In genomic region chr4:96175871-96176270, GRCh38 we compare ENCODE assay signal across 22 cellular contexts.
"Had no signal": no experiment of that assay in that cellular context is flagged by ENCODE, and none has a peak within 500 bp of the region (broad histone marks: within the 10 kb centered on the region; RNA-seq: fewer than 3 reads in every experiment).

No MANE protein-coding gene starts in this region.

- DNase-seq: activated CD4-positive, alpha-beta T cell treated with anti-CD3 and anti-CD28 coated beads for 4 hours; activated CD8-positive, alpha-beta memory T cell treated with anti-CD3 and anti-CD28 coated beads, Interleukin-2, amount 50 U/mL, for 4 hours; activated CD8-positive, alpha-beta T cell treated with anti-CD3 and anti-CD28 coated beads for 36 hours; activated gamma-delta T cell treated with Interleukin-2 at 50 U/mL for 16 hours; activated naive CD4-positive, alpha-beta T cell treated with anti-CD3 and anti-CD28 coated beads, Interleukin-2, amount 10 ng/mL, durations not matched to agents 7 days and 5 days; activated naive CD8-positive, alpha-beta T cell treated with anti-CD3 and anti-CD28 coated beads for 36 hours; activated T-cell treated with anti-CD3 and anti-CD28 coated beads, Interleukin-2, amount 50 U/mL, for 72 hours; central memory CD4-positive, alpha-beta T cell; Karpas-422; NCI-H1105 treated with DMSO at 0.1 percent for 48 hours; NCI-H1436 treated with DMSO at 0.1 percent for 48 hours; NCI-H187; NCI-H2081; NCI-H2171; NCI-H345; NCI-H510A treated with DMSO at 0.1 percent for 48 hours; NCI-H69; PC-3; SHP77 treated with DMSO at 0.1 percent for 48 hours had no signal

- H3K4me3 ChIP-seq: K562 had no signal

- FAIRE-seq: K562, RCC 7860 had no signal

- ATAC-seq: activated CD4-positive, CD25-positive, alpha-beta regulatory T cell treated with anti-CD3 and anti-CD28 coated beads, Interleukin-2, amount 50 U/mL, for 24 hours; activated CD8-positive, alpha-beta T cell treated with anti-CD3 and anti-CD28 coated beads for 36 hours; activated T-cell treated with anti-CD3 and anti-CD28 coated beads, Interleukin-2, amount 50 U/mL, for 72 hours; K562; PC-3 had no signal
